Comparison of ENCODE assay signal across 22 cellular contexts in the genomic region with DNA sequence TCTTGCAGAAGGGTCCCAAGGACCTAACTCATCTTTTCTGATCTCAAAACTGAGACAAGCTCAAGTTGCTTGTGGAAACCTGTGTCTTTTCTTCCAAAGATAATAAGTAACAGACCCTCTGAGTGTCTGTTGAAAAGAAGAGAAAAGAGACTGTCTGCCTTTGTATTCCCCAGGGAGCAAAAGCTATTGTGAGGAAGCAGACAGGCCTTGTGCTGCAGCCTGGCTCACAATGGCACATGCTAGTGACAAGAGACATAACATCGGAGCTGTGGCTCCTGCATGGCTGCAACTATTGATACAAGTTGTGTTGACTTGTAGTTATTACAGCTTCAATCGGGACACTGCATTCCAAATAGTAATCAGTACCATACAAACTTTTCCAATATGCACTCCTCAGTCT.
DNase-seq lines count a peak whose midpoint lies in the region; ATAC-seq and TF ChIP-seq lines count a peak whose summit lies in the region.
"Had no signal": no experiment of that assay in that cellular context is flagged by ENCODE, and none has a peak within 500 bp of the region (broad histone marks: within the 10 kb centered on the region; RNA-seq: fewer than 3 reads in every experiment).

No MANE protein-coding gene starts in this region.

- H3K9me2 ChIP-seq in GM23338 (ENCODE audit: insufficient read depth) = no peaks in the 10 kb centered on the region

- no peak for TF ChIP-seq CTCF in GM23338 (conservative IDR thresholded peaks at IDR 0.05; ENCODE audit: low read depth in 2 of 2)

- no peaks in the 10 kb centered on the region for H3F3A ChIP-seq in GM23338 (replicated peaks; ENCODE audit: low read depth)

- intact Hi-C loops in aorta (cut with DNase I) = no loop called here

- H3K27ac ChIP-seq in GM23338 (ENCODE audit: low read depth) = no peak overlapping the region
- H3K27ac ChIP-seq in aorta (ENCODE audit: low read depth in 1 of 2, low read length in 2 of 2) = no peak overlapping the region
- no peak overlapping the region for H3K27ac ChIP-seq in effector memory CD4-positive, alpha-beta T cell (ENCODE audit: insufficient read depth, low read length, poor library complexity, severe bottlenecking)
- H3K27ac ChIP-seq: body of pancreas, hepatocyte, prostate gland, skin epidermis, tibial artery had no signal

- peaks cover 18% of the 10 kb centered on the region for H3K9me3 Mint-ChIP-seq in GM23338

- H2AFZ ChIP-seq in GM23338 = peak overlapping the region; percentile 30; the same call in 1 of the 2 replicates
- H2AFZ ChIP-seq: hepatocyte had no signal

- H4K20me1 ChIP-seq in GM23338 (replicated peaks; ENCODE audit: insufficient read depth) = no peaks in the 10 kb centered on the region

- H3K36me3 Mint-ChIP-seq in GM23338 (ENCODE audit: low read depth) = peaks cover 4% of the 10 kb centered on the region; the same call in 2 of the 3 replicates
- H3K36me3 Mint-ChIP-seq: activated naive CD8-positive, alpha-beta T cell; naive B cell had no signal

- H3K4me2 ChIP-seq in GM23338 = no peak overlapping the region
- H3K4me2 ChIP-seq: hepatocyte had no signal

- no peaks in the 10 kb centered on the region for H3K9me3 ChIP-seq in aorta (ENCODE audit: control insufficient read depth, low read length)
- no peaks in the 10 kb centered on the region for H3K9me3 ChIP-seq in effector memory CD4-positive, alpha-beta T cell (ENCODE audit: control insufficient read depth, low read length)
- H3K9me3 ChIP-seq: body of pancreas, prostate gland had no signal

- no peaks in the 10 kb centered on the region for H3K4me1 ChIP-seq in GM23338 (ENCODE audit: insufficient read depth)
- H3K4me1 ChIP-seq in aorta (ENCODE audit: control insufficient read depth in 1 of 2, insufficient read depth in 2 of 2, low read length in 2 of 2) = no peaks in the 10 kb centered on the region
- H3K4me1 ChIP-seq in effector memory CD4-positive, alpha-beta T cell (ENCODE audit: control insufficient read depth, insufficient read depth, low read length, poor library complexity, severe bottlenecking) = no peaks in the 10 kb centered on the region
- H3K4me1 ChIP-seq: body of pancreas, prostate gland, tibial artery had no signal

- WGBS in aorta, 2 donors = 46 to 50% methylated on average over 2 of the region's 2 CpGs

- H3K79me2 ChIP-seq in GM23338 (replicated peaks; ENCODE audit: insufficient read depth) = no peaks in the 10 kb centered on the region
- H3K79me2 ChIP-seq: hepatocyte had no signal

- H3K27me3 ChIP-seq in GM23338 (ENCODE audit: insufficient read depth) (no peaks in the 10 kb centered on the region), aorta (ENCODE audit: control insufficient read depth in 1 of 2, insufficient read depth in 2 of 2, low read length in 1 of 2) (no peaks in the 10 kb centered on the region)
- no peaks in the 10 kb centered on the region for H3K27me3 ChIP-seq in effector memory CD4-positive, alpha-beta T cell (replicated peaks; ENCODE audit: control insufficient read depth, insufficient read depth, low read length, poor library complexity, severe bottlenecking)
- H3K27me3 ChIP-seq: body of pancreas, hepatocyte, tibial artery had no signal

- H3K36me3 ChIP-seq in GM23338 (ENCODE audit: insufficient read depth) (no peaks in the 10 kb centered on the region), aorta (ENCODE audit: control insufficient read depth in 1 of 2, insufficient read depth in 2 of 2, low read length in 1 of 2) (no peaks in the 10 kb centered on the region)
- no peaks in the 10 kb centered on the region for H3K36me3 ChIP-seq in effector memory CD4-positive, alpha-beta T cell (ENCODE audit: control insufficient read depth, insufficient read depth, low read length)
- H3K36me3 ChIP-seq: prostate gland, tibial artery had no signal

- H3K27me3 Mint-ChIP-seq in GM23338 (ENCODE audit: insufficient read depth, low read depth, poor library complexity) = no peaks in the 10 kb centered on the region
- H3K27me3 Mint-ChIP-seq: activated naive CD8-positive, alpha-beta T cell; naive B cell had no signal

- ATAC-seq in GM23338 = peak; percentile 37; the same call in 1 of the 3 replicates
- no peak for ATAC-seq in aorta (ENCODE audit: low FRiP score)
- ATAC-seq: activated T-cell treated with anti-CD3 and anti-CD28 coated beads, Interleukin-2, amount 50 U/mL, for 72 hours; body of pancreas had no signal

- H3K4me3 ChIP-seq in GM23338 (no peak overlapping the region), aorta (ENCODE audit: low read length in 2 of 2) (no peak overlapping the region)
- no peak overlapping the region for H3K4me3 ChIP-seq in effector memory CD4-positive, alpha-beta T cell (ENCODE audit: insufficient read depth, low read depth, low read length, poor library complexity, severe bottlenecking)
- H3K4me3 ChIP-seq: body of pancreas, hepatocyte, prostate gland, skin epidermis, tibial artery had no signal

- peak; percentile 9 for DNase-seq in GM23338 (ENCODE audit: low spot score)
- peak; percentile 59 for DNase-seq in NCI-H69 (lab: John Stamatoyannopoulos, UW)
- DNase-seq in iPS-NIHi11 (ENCODE audit: low spot score) = peak; percentile 6
- peak; percentile 65 for DNase-seq in retina
- no peak for DNase-seq in activated naive CD4-positive, alpha-beta T cell (lab: John Stamatoyannopoulos, UW)
- no peak for DNase-seq in aorta
- DNase-seq in effector memory CD4-positive, alpha-beta T cell = no peak
- DNase-seq in ureter (ENCODE audit: low spot score) = no peak
- DNase-seq: activated T-cell treated with anti-CD3 and anti-CD28 coated beads, Interleukin-2, amount 50 U/mL, for 72 hours; body of pancreas; COR-L47; H9; naive B cell; NCI-H1105 treated with DMSO at 0.1 percent for 48 hours; NCI-H2081; NCI-H524 treated with DMSO at 0.1 percent for 48 hours; stimulated activated naive CD4-positive, alpha-beta T cell treated with Interleukin-2 at 50 U/mL for 16 hours; tibial artery had no signal

- H3K4me1 Mint-ChIP-seq in GM23338 = no peaks in the 10 kb centered on the region; the same call in 2 of the 3 replicates
- H3K4me1 Mint-ChIP-seq: naive B cell had no signal

- no peak overlapping the region for H3K4me3 Mint-ChIP-seq in GM23338
- H3K4me3 Mint-ChIP-seq: activated naive CD8-positive, alpha-beta T cell; activated T-cell treated with anti-CD3 and anti-CD28 coated beads, Interleukin-2, amount 50 U/mL, for 72 hours; H9; naive B cell had no signal

- H3K27ac Mint-ChIP-seq in GM23338 = no peak overlapping the region
- H3K27ac Mint-ChIP-seq: activated naive CD8-positive, alpha-beta T cell; activated T-cell treated with anti-CD3 and anti-CD28 coated beads, Interleukin-2, amount 50 U/mL, for 72 hours; H9 had no signal

TF ChIP-seq in GM23338, 12 proteins besides CTCF, POLR2A, EP300 and RAD21:
- TF ChIP-seq ZNF114 (CRISPR knock-in tag; IDR thresholded peaks at IDR 0.05) (no peak), EZH2 (IDR thresholded peaks at IDR 0.05; ENCODE audit: low read depth, unreplicated experiment) (no peak), STAT1 (IDR thresholded peaks at IDR 0.05; ENCODE audit: unreplicated experiment) (no peak), JUNB (IDR thresholded peaks at IDR 0.05; ENCODE audit: unreplicated experiment) (no peak), CREB1 (CRISPR knock-in tag; IDR thresholded peaks at IDR 0.05; ENCODE audit: low read depth) (no peak)
- TF ChIP-seq, protein P1, sequence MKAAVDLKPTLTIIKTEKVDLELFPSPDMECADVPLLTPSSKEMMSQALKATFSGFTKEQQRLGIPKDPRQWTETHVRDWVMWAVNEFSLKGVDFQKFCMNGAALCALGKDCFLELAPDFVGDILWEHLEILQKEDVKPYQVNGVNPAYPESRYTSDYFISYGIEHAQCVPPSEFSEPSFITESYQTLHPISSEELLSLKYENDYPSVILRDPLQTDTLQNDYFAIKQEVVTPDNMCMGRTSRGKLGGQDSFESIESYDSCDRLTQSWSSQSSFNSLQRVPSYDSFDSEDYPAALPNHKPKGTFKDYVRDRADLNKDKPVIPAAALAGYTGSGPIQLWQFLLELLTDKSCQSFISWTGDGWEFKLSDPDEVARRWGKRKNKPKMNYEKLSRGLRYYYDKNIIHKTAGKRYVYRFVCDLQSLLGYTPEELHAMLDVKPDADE (IDR thresholded peaks at IDR 0.05) = no peak
TF ChIP-seq in GM23338: peak in this region for 0.

Comparison
In these comparisons a context has a peak if more than half of its experiments do, and no peak if none do; other contexts are left out.
1. DNase-seq: peak in GM23338 (single experiment), NCI-H69 (single experiment), iPS-NIHi11 (single experiment) and retina (single experiment); none in activated naive CD4-positive, alpha-beta T cell (0 of 4), aorta (0 of 2), effector memory CD4-positive, alpha-beta T cell (0 of 3) and ureter (single experiment).